9 cellular contexts compared by ENCODE assay signal in the genomic region with DNA sequence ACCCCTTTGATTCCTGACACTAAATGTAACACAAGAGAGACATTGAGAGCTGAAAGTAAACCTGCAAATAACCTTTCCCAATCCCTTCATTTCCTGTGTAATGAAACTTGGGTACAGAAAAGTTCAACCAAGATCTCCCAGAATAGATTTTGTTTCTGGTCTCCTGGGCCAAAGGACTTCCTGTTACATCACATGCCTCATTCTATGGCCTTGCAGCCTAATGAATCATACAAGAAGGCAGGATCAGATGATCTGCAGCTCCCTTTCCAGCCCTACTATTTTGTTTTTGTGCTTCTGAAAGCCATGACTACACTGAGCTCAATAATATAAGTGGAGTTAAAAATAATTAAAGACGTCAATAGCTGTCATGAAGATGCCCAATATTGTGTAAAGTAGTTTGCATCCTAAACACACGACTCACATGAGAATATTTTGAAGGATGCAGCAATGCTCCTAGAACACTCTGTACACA.
DNase-seq lines count a peak whose midpoint lies in the region; ATAC-seq, FAIRE-seq and TF ChIP-seq lines count a peak whose summit lies in the region.
"Had no signal": no experiment of that assay in that cellular context is flagged by ENCODE, and none has a peak within 500 bp of the region (broad histone marks: within the 10 kb centered on the region; RNA-seq: fewer than 3 reads in every experiment).

No MANE protein-coding gene starts in this region.

- intact Hi-C loops in head of caudate nucleus (cut with DNase I), result no loop called here

- H3K36me3 ChIP-seq in MG63 (no peaks in the 10 kb centered on the region), BE2C (no peaks in the 10 kb centered on the region)
- H3K36me3 ChIP-seq: neutrophil had no signal

- peak; percentile 69 for FAIRE-seq in GM18507 (lab: Jason Lieb, UNC)

- peaks cover 9% of the 10 kb centered on the region for H3K9me3 Mint-ChIP-seq in chondrocyte (ENCODE audit: low read depth)

- H3K27me3 ChIP-seq in MG63, result no peaks in the 10 kb centered on the region
- no peaks in the 10 kb centered on the region for H3K27me3 ChIP-seq in BE2C
- H3K27me3 ChIP-seq: neutrophil had no signal

- peaks cover 6% of the 10 kb centered on the region for H3K36me3 Mint-ChIP-seq in chondrocyte (ENCODE audit: low read depth)

- TF ChIP-seq CTCF in chondrocyte (IDR thresholded peaks at IDR 0.05) (no peak), BE2C (IDR thresholded peaks at IDR 0.05; ENCODE audit: low read depth, low read length) (no peak)

- no peaks in the 10 kb centered on the region for H3K9me3 ChIP-seq in MG63
- no peaks in the 10 kb centered on the region for H3K9me3 ChIP-seq in BE2C
- H3K9me3 ChIP-seq: neutrophil had no signal

- H3K4me1 Mint-ChIP-seq in chondrocyte (ENCODE audit: low read depth), result peaks cover 20% of the 10 kb centered on the region

- no peaks in the 10 kb centered on the region for H3K27me3 Mint-ChIP-seq in chondrocyte (ENCODE audit: low read depth)

- DNase-seq in GM18507 (ENCODE audit: extremely low spot score, insufficient read length, low read depth) (no peak), MG63 (peak; percentile 23), chondrocyte (ENCODE audit: low spot score) (no peak), pons (ENCODE audit: low spot score) (peak; percentile 1), BE2C (no peak), head of caudate nucleus (no peak), NCI-H1436 (lab: John Stamatoyannopoulos, UW) (no peak)

- peak overlapping the region; percentile 95 for H3K27ac Mint-ChIP-seq in chondrocyte (ENCODE audit: unreplicated experiment)

- no peak overlapping the region for H3K4me3 ChIP-seq in MG63
- H3K4me3 ChIP-seq in BE2C (ENCODE audit: low read depth, low read length), result no peak overlapping the region

- ATAC-seq in GM21381 (IDR thresholded peaks at IDR 0.05; ENCODE audit: unreplicated experiment), result no peak

- peaks cover 6% of the 10 kb centered on the region; the same call in 1 of the 2 replicates for H3K4me1 ChIP-seq in BE2C

- H3K4me3 Mint-ChIP-seq in chondrocyte (ENCODE audit: unreplicated experiment), result no peak overlapping the region

Comparison
In these comparisons a context has a peak if more than half of its experiments do, and no peak if none do; other contexts are left out.
1. DNase-seq: peak in MG63 (single experiment) and pons (single experiment); none in GM18507 (single experiment), chondrocyte (single experiment), BE2C (single experiment), head of caudate nucleus (0 of 42) and NCI-H1436 (single experiment).